In the genomic region with DNA sequence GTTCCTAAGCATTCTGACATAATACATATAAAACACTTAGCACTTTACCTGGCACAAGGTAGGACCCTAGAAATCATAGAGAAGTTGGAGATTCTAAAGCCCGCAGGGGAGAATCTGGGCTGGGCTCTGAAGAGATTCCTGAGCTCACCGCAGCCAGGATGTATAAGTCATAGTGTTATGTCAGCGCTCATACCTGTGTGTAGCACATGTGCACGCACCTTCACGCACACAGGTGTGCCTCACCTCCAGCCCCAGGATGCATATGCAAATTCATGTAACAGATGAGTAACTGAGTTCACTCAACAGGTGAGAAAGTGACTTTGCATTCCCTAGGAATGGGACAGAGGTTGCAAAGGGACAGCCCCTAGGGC, we compare ENCODE assay signal across 15 cellular contexts. TPM values are rescaled to one million over a fixed set of nuclear protein-coding genes. Genes with fewer than 3 reads are reported as not detected.
DNase-seq lines count a peak whose midpoint lies in the region; ATAC-seq, FAIRE-seq and TF ChIP-seq lines count a peak whose summit lies in the region.
"Had no signal": no experiment of that assay in that cellular context is flagged by ENCODE, and none has a peak within 500 bp of the region (broad histone marks: within the 10 kb centered on the region; RNA-seq: fewer than 3 reads in every experiment).

No MANE protein-coding gene starts in this region.

- no peaks in the 10 kb centered on the region for H3K36me3 ChIP-seq in bronchial epithelial cell (ENCODE audit: control insufficient read depth, insufficient read depth, low read length)
- H3K36me3 ChIP-seq in lower lobe of right lung, result no peaks in the 10 kb centered on the region
- no peaks in the 10 kb centered on the region for H3K36me3 ChIP-seq in urinary bladder (ENCODE audit: insufficient read depth)
- H3K36me3 ChIP-seq: BLaER1 treated with 17β-estradiol and CSF1 and Interleukin-3, amounts not matched to agents 10 nM and 100 nM had no signal

- H3K27ac ChIP-seq in lower lobe of right lung (peak overlapping the region; percentile 61), urinary bladder (ENCODE audit: low read depth) (peak overlapping the region; percentile 85)
- H3K27ac ChIP-seq: BLaER1 treated with 17β-estradiol and CSF1 and Interleukin-3, amounts not matched to agents 10 nM and 100 nM had no signal

- no peak overlapping the region for H3K27ac Mint-ChIP-seq in activated CD8-positive, alpha-beta T cell treated with anti-CD3 and anti-CD28 coated beads, Interleukin-2, amount 10 ng/mL, durations not matched to agents 7 days and 5 days
- no peak overlapping the region for H3K27ac Mint-ChIP-seq in activated CD8-positive, alpha-beta T cell treated with anti-CD3 and anti-CD28 coated beads for 36 hours

- CTCF ChIA-PET in activated CD8-positive, alpha-beta T cell treated with anti-CD3 and anti-CD28 coated beads, Interleukin-2, amount 10 ng/mL, durations not matched to agents 7 days and 5 days (lab: Charles Lee), result no interaction called here
- CTCF ChIA-PET in activated CD8-positive, alpha-beta T cell treated with anti-CD3 and anti-CD28 coated beads for 36 hours (lab: Charles Lee), result interaction anchor here (0.8 to 1.0 kb wide), 2 partner anchors 217 to 279 kb away, joined by 3 read pairs; no protein-coding TSS in a partner anchor

- FAIRE-seq in bronchial epithelial cell (lab: Jason Lieb, UNC), result peak; percentile 91
- FAIRE-seq: A204.1, small intestine had no signal

- peak; percentile 16 for DNase-seq in activated CD8-positive, alpha-beta T cell treated with anti-CD3 and anti-CD28 coated beads, Interleukin-2, amount 10 ng/mL, durations not matched to agents 7 days and 5 days
- DNase-seq in activated CD8-positive, alpha-beta T cell treated with anti-CD3 and anti-CD28 coated beads for 36 hours, result no peak
- DNase-seq in bronchial epithelial cell (ENCODE audit: low read depth) (peak; percentile 99), lower lobe of right lung (no peak), retina (no peak), NCI-H187 treated with DMSO at 0.1 percent for 48 hours (lab: John Stamatoyannopoulos, UW) (no peak)
- DNase-seq: DMS153; NCI-H2171; small intestine; stimulated activated CD4-positive, alpha-beta T cell treated with anti-CD3 and anti-CD28 coated beads, Interleukin-4, amount 100 ng/mL, for 4 hours; SW 1271 had no signal

- H3K27me3 ChIP-seq in bronchial epithelial cell (ENCODE audit: control insufficient read depth, insufficient read depth, low read length) (no peaks in the 10 kb centered on the region), lower lobe of right lung (ENCODE audit: low read depth) (no peaks in the 10 kb centered on the region)
- H3K27me3 ChIP-seq: BLaER1 treated with 17β-estradiol and CSF1 and Interleukin-3, amounts not matched to agents 10 nM and 100 nM had no signal

- no peak overlapping the region for H3K4me3 ChIP-seq in bronchial epithelial cell (ENCODE audit: low read depth, low read length)
- H3K4me3 ChIP-seq in lower lobe of right lung, result no peak overlapping the region
- H3K4me3 ChIP-seq in urinary bladder (ENCODE audit: low read depth, low read length), result no peak overlapping the region
- H3K4me3 ChIP-seq: BLaER1 treated with 17β-estradiol and CSF1 and Interleukin-3, amounts not matched to agents 10 nM and 100 nM had no signal

- no peaks in the 10 kb centered on the region for H3K9me3 ChIP-seq in lower lobe of right lung

- no peak for ATAC-seq in activated CD8-positive, alpha-beta T cell treated with anti-CD3 and anti-CD28 coated beads, Interleukin-2, amount 10 ng/mL, durations not matched to agents 7 days and 5 days
- no peak for ATAC-seq in activated CD8-positive, alpha-beta T cell treated with anti-CD3 and anti-CD28 coated beads for 36 hours
- ATAC-seq in lower lobe of right lung, result peak; percentile 63 to 77
- no peak for ATAC-seq in HG02763 (IDR thresholded peaks at IDR 0.05; ENCODE audit: unreplicated experiment)

- H3K4me1 ChIP-seq in lower lobe of right lung, result no peaks in the 10 kb centered on the region
- H3K4me1 ChIP-seq in urinary bladder (ENCODE audit: insufficient read depth), result no peaks in the 10 kb centered on the region

- peaks cover 32% of the 10 kb centered on the region for H3K27me3 Mint-ChIP-seq in activated CD8-positive, alpha-beta T cell treated with anti-CD3 and anti-CD28 coated beads, Interleukin-2, amount 10 ng/mL, durations not matched to agents 7 days and 5 days (ENCODE audit: low read depth)
- H3K27me3 Mint-ChIP-seq in activated CD8-positive, alpha-beta T cell treated with anti-CD3 and anti-CD28 coated beads for 36 hours, result peaks cover 18% of the 10 kb centered on the region

- TF ChIP-seq CTCF in activated CD8-positive, alpha-beta T cell treated with anti-CD3 and anti-CD28 coated beads for 36 hours (IDR thresholded peaks at IDR 0.05), result no peak
- TF ChIP-seq CTCF in bronchial epithelial cell (IDR thresholded peaks at IDR 0.05; ENCODE audit: insufficient read depth, low read length, severe bottlenecking) (no peak), lower lobe of right lung (IDR thresholded peaks at IDR 0.05) (no peak)

- no peaks in the 10 kb centered on the region for H3K9me3 Mint-ChIP-seq in activated CD8-positive, alpha-beta T cell treated with anti-CD3 and anti-CD28 coated beads, Interleukin-2, amount 10 ng/mL, durations not matched to agents 7 days and 5 days (ENCODE audit: insufficient read depth)
- no peaks in the 10 kb centered on the region for H3K9me3 Mint-ChIP-seq in activated CD8-positive, alpha-beta T cell treated with anti-CD3 and anti-CD28 coated beads for 36 hours

- intact Hi-C loops in activated CD8-positive, alpha-beta T cell treated with anti-CD3 and anti-CD28 coated beads for 36 hours (cut with micrococcal nuclease), result no loop called here
- intact Hi-C loops in lower lobe of right lung (cut with DNase I), result no loop called here

- H3K4me1 Mint-ChIP-seq in activated CD8-positive, alpha-beta T cell treated with anti-CD3 and anti-CD28 coated beads, Interleukin-2, amount 10 ng/mL, durations not matched to agents 7 days and 5 days (ENCODE audit: low read depth), result no peaks in the 10 kb centered on the region
- no peaks in the 10 kb centered on the region for H3K4me1 Mint-ChIP-seq in activated CD8-positive, alpha-beta T cell treated with anti-CD3 and anti-CD28 coated beads for 36 hours (ENCODE audit: low read depth)

- no peaks in the 10 kb centered on the region for H3K36me3 Mint-ChIP-seq in activated CD8-positive, alpha-beta T cell treated with anti-CD3 and anti-CD28 coated beads, Interleukin-2, amount 10 ng/mL, durations not matched to agents 7 days and 5 days (ENCODE audit: low read depth)
- H3K36me3 Mint-ChIP-seq in activated CD8-positive, alpha-beta T cell treated with anti-CD3 and anti-CD28 coated beads for 36 hours (ENCODE audit: low read depth), result no peaks in the 10 kb centered on the region

- 94% methylated on average over 5 of the region's 5 CpGs for WGBS in urinary bladder

- POLR2A ChIA-PET in activated CD8-positive, alpha-beta T cell treated with anti-CD3 and anti-CD28 coated beads, Interleukin-2, amount 10 ng/mL, durations not matched to agents 7 days and 5 days (lab: Charles Lee), result no interaction called here
- POLR2A ChIA-PET in activated CD8-positive, alpha-beta T cell treated with anti-CD3 and anti-CD28 coated beads for 36 hours (lab: Charles Lee), result no interaction called here

- H3K4me3 Mint-ChIP-seq in activated CD8-positive, alpha-beta T cell treated with anti-CD3 and anti-CD28 coated beads, Interleukin-2, amount 10 ng/mL, durations not matched to agents 7 days and 5 days, result no peak overlapping the region
- H3K4me3 Mint-ChIP-seq in activated CD8-positive, alpha-beta T cell treated with anti-CD3 and anti-CD28 coated beads for 36 hours, result no peak overlapping the region

RNA-seq across cellular contexts. Expression of a gene that starts 7.9 kb away (rescaled TPM):
- total RNA-seq in activated CD8-positive, alpha-beta T cell treated with anti-CD3 and anti-CD28 coated beads, Interleukin-2, amount 10 ng/mL, durations not matched to agents 7 days and 5 days, result not detected
- total RNA-seq in activated CD8-positive, alpha-beta T cell treated with anti-CD3 and anti-CD28 coated beads for 36 hours, result under 1 TPM; 0.11 to 0.14 TPM
- total RNA-seq in bronchial epithelial cell (1,084 and 1,308 TPM in 2 replicates), lower lobe of right lung (90.0 TPM), urinary bladder (87.1 TPM)
- 65.3 TPM for polyA plus RNA-seq in urinary bladder

Comparison
In these comparisons a context has a peak if more than half of its experiments do, and no peak if none do; other contexts are left out.
1. DNase-seq: peak in activated CD8-positive, alpha-beta T cell treated with anti-CD3 and anti-CD28 coated beads, Interleukin-2, amount 10 ng/mL, durations not matched to agents 7 days and 5 days (single experiment) and bronchial epithelial cell (single experiment); none in activated CD8-positive, alpha-beta T cell treated with anti-CD3 and anti-CD28 coated beads for 36 hours (single experiment), lower lobe of right lung (single experiment), retina (single experiment) and NCI-H187 treated with DMSO at 0.1 percent for 48 hours (single experiment).
2. ATAC-seq: peak in lower lobe of right lung (2 of 2); none in activated CD8-positive, alpha-beta T cell treated with anti-CD3 and anti-CD28 coated beads, Interleukin-2, amount 10 ng/mL, durations not matched to agents 7 days and 5 days (single experiment), activated CD8-positive, alpha-beta T cell treated with anti-CD3 and anti-CD28 coated beads for 36 hours (single experiment) and HG02763 (single experiment).
3. RNA of a gene that starts 7.9 kb away (total RNA-seq): 1,084 to 1,308 TPM in bronchial epithelial cell, 90.0 TPM in lower lobe of right lung (single experiment) and 87.1 TPM in urinary bladder (single experiment); not detected in activated CD8-positive, alpha-beta T cell treated with anti-CD3 and anti-CD28 coated beads, Interleukin-2, amount 10 ng/mL, durations not matched to agents 7 days and 5 days and 0.11 to 0.14 TPM in activated CD8-positive, alpha-beta T cell treated with anti-CD3 and anti-CD28 coated beads for 36 hours; every median in the first group is over 10 times any median in the second.